Comparison of ENCODE assay signal across 22 cellular contexts in genomic region chr12:95690861-95691635, GRCh38.
DNase-seq lines count a peak whose midpoint lies in the region; ATAC-seq, FAIRE-seq and TF ChIP-seq lines count a peak whose summit lies in the region.
"Had no signal": no experiment of that assay in that cellular context is flagged by ENCODE, and none has a peak within 500 bp of the region (broad histone marks: within the 10 kb centered on the region; RNA-seq: fewer than 3 reads in every experiment).

No MANE protein-coding gene starts in this region.

- H4K8ac ChIP-seq in mesendoderm (ENCODE audit: low read depth, low read length): no peak overlapping the region

- H3K9me3 ChIP-seq in HepG2 (ENCODE audit: low read length): no peaks in the 10 kb centered on the region
- no peaks in the 10 kb centered on the region for H3K9me3 ChIP-seq in right lobe of liver
- no peaks in the 10 kb centered on the region for H3K9me3 ChIP-seq in heart left ventricle
- H3K9me3 ChIP-seq: BE2C had no signal

- no peak overlapping the region for H2BK15ac ChIP-seq in mesendoderm (replicated peaks; ENCODE audit: low read depth)

- H4K5ac ChIP-seq in mesendoderm (ENCODE audit: low read length): no peak overlapping the region

- TF ChIP-seq POLR2A in HepG2 (IDR thresholded peaks at IDR 0.05; ENCODE audit: insufficient read depth in 1 of 2, low read depth in 2 of 2, low read length in 2 of 2) (no peak), right lobe of liver (IDR thresholded peaks at IDR 0.05) (no peak), heart left ventricle (IDR thresholded peaks at IDR 0.05) (no peak)

- no peak for DNase-seq in HepG2 (ENCODE audit: low spot score)
- DNase-seq in right lobe of liver: no peak
- DNase-seq in heart left ventricle: no peak
- peak; percentile 82 for DNase-seq in mesendoderm
- DNase-seq in D341Med (ENCODE audit: low spot score): no peak
- no peak for DNase-seq in OCI-M1 (lab: John Stamatoyannopoulos, UW)
- no peak for DNase-seq in NCI-H345 (lab: John Stamatoyannopoulos, UW)
- DNase-seq: BE2C; C1 segment of cervical spinal cord; CD4-positive, CD25-positive, alpha-beta regulatory T cell; CD8-positive, alpha-beta memory T cell; COR-L47; DMS153; DMS79; GF-D8; GOT3; H7; HFFc6; IMR-90 had no signal

- CTCF ChIA-PET in HepG2 (lab: Yijun Ruan, JAX; ENCODE audit: low intra/inter-chr PET ratio, low total read pairs): no interaction called here

- 98% methylated on average over 7 of the region's 8 CpGs for WGBS in HepG2 (ENCODE audit: low lambda C conversion rate)
- WGBS in right lobe of liver (ENCODE audit: insufficient coverage, low coverage, low lambda C conversion rate, missing lambda C conversion rate): 77% methylated on average over 5 of the region's 8 CpGs
- 54 to 74% (median 62%) methylated on average over 8 of the region's 8 CpGs for WGBS in heart left ventricle, 4 donors
- no CpG with 5 or more reads among the region's 8 CpGs for WGBS in mesendoderm (ENCODE audit: extremely low coverage, insufficient coverage, low lambda C conversion rate)

- H2BK5ac ChIP-seq in mesendoderm (ENCODE audit: low read length): no peak overlapping the region

- in situ Hi-C loops in HepG2 (cut with HindIII; ENCODE audit: extremely low pct_ligation_motif_present, low pct_unique_long_range_greater_than_20kb): no loop called here

- H3K79me2 ChIP-seq in HepG2 (ENCODE audit: insufficient read depth, low read length) (no peaks in the 10 kb centered on the region), mesendoderm (ENCODE audit: control insufficient read depth, insufficient read depth, low read length) (no peaks in the 10 kb centered on the region)

- H2AFZ ChIP-seq in HepG2 (ENCODE audit: low read length): no peak overlapping the region

- H3K4me2 ChIP-seq in HepG2 (ENCODE audit: low read depth, low read length) (no peak overlapping the region), mesendoderm (ENCODE audit: low read length) (no peak overlapping the region)

- no peak overlapping the region for H3K23ac ChIP-seq in mesendoderm (ENCODE audit: low read length)

- no peak overlapping the region for H3K4ac ChIP-seq in mesendoderm (ENCODE audit: low read depth, low read length)

- no peaks in the 10 kb centered on the region for H3K27me3 ChIP-seq in HepG2 (ENCODE audit: control insufficient read depth in 1 of 2, insufficient read depth in 2 of 2, low read length in 2 of 2)
- H3K27me3 ChIP-seq in right lobe of liver: no peaks in the 10 kb centered on the region
- no peaks in the 10 kb centered on the region for H3K27me3 ChIP-seq in heart left ventricle
- no peaks in the 10 kb centered on the region for H3K27me3 ChIP-seq in mesendoderm (ENCODE audit: insufficient read depth, low read length, poor library complexity)
- H3K27me3 ChIP-seq: BE2C had no signal

- no TSS peak for BruUV-seq in HepG2 (replicated peaks; lab: Mats Ljungman, UMichigan)

- TF ChIP-seq EP300 in HepG2 (IDR thresholded peaks at IDR 0.05; ENCODE audit: low read depth in 2 of 2, low read length in 2 of 2) (no peak), HepG2 (CRISPR knock-in tag; IDR thresholded peaks at IDR 0.05; ENCODE audit: borderline replicate concordance) (no peak)

- POLR2A ChIA-PET in HepG2 (lab: Yijun Ruan, JAX): no interaction called here

- ATAC-seq in HepG2 (no peak), right lobe of liver (no peak), heart left ventricle (peak; percentile 49 to 71 (median 52))
- ATAC-seq: HCT116 had no signal

- no peak overlapping the region for H3K18ac ChIP-seq in mesendoderm (ENCODE audit: low read length)

- no peaks in the 10 kb centered on the region for H3K79me1 ChIP-seq in mesendoderm (ENCODE audit: low read length)

- H3K4me1 ChIP-seq in HepG2 (ENCODE audit: insufficient read depth, low read length) (peaks cover 20% of the 10 kb centered on the region), right lobe of liver (no peaks in the 10 kb centered on the region), heart left ventricle (peaks cover 0 to 19% (median 4%) of the 10 kb centered on the region in 12 donors), mesendoderm (ENCODE audit: control insufficient read depth, low read depth, low read length) (peaks cover 3% of the 10 kb centered on the region)
- H3K4me1 ChIP-seq: BE2C had no signal

- H3K9ac ChIP-seq in HepG2 (ENCODE audit: insufficient read depth, low read depth, low read length) (no peak overlapping the region), mesendoderm (ENCODE audit: low read length) (no peak overlapping the region)

- H3K56ac ChIP-seq in mesendoderm (ENCODE audit: low read length): no peak overlapping the region

- peak; percentile 18 for FAIRE-seq in HepG2 (lab: Jason Lieb, UNC)
- FAIRE-seq: D721Med had no signal

- H3K4me3 ChIP-seq in HepG2 (replicated peaks in 1 of 3; ENCODE audit: insufficient read depth in 1 of 3, low read depth in 2 of 3, low read length in 3 of 3) (no peak overlapping the region), right lobe of liver (no peak overlapping the region), heart left ventricle (no peak overlapping the region), mesendoderm (ENCODE audit: low read length) (no peak overlapping the region)

- intact Hi-C loops in HepG2 (cut with micrococcal nuclease; ENCODE audit: unreplicated experiment) (no loop called here), right lobe of liver (cut with DNase I) (no loop called here), heart left ventricle (cut with DNase I) (no loop called here)

- H3K27ac ChIP-seq in HepG2 (ENCODE audit: extremely low read length, insufficient read depth, low read length) (no peak overlapping the region), right lobe of liver (no peak overlapping the region), heart left ventricle (peak overlapping the region in 10 of 12 donors; percentile 1 to 60 (median 38)), mesendoderm (ENCODE audit: low read depth, low read length) (no peak overlapping the region)
- H3K27ac ChIP-seq: HL-60 had no signal

- H3K36me3 ChIP-seq in HepG2 (replicated peaks in 1 of 2; ENCODE audit: control insufficient read depth in 1 of 2, insufficient read depth in 2 of 2, low read length in 2 of 2): no peaks in the 10 kb centered on the region
- no peaks in the 10 kb centered on the region for H3K36me3 ChIP-seq in right lobe of liver
- H3K36me3 ChIP-seq in heart left ventricle: peaks cover 0 to 4% (median 0%) of the 10 kb centered on the region in 9 donors
- no peaks in the 10 kb centered on the region for H3K36me3 ChIP-seq in mesendoderm (ENCODE audit: control insufficient read depth, insufficient read depth, low read length)
- H3K36me3 ChIP-seq: BE2C had no signal

- H2AK5ac ChIP-seq in mesendoderm (ENCODE audit: low read length): no peak overlapping the region

- no peak overlapping the region for H2BK120ac ChIP-seq in mesendoderm (ENCODE audit: low read depth, low read length)

- H4K20me1 ChIP-seq in HepG2 (ENCODE audit: insufficient read depth, low read length): no peaks in the 10 kb centered on the region

- TF ChIP-seq RAD21 in HepG2 (CRISPR knock-in tag; IDR thresholded peaks at IDR 0.05): no peak

- no peak for TF ChIP-seq CTCF in HepG2 (CRISPR knock-in tag; IDR thresholded peaks at IDR 0.05)
- no peak for TF ChIP-seq CTCF in right lobe of liver (IDR thresholded peaks at IDR 0.05)
- TF ChIP-seq CTCF in heart left ventricle (IDR thresholded peaks at IDR 0.05): no peak

TF ChIP-seq in HepG2, 621 proteins besides CTCF, POLR2A, EP300 and RAD21 (continues in another document):
- TF ChIP-seq ZBTB21 (CRISPR knock-in tag; IDR thresholded peaks at IDR 0.05): no peak
- no peak for TF ChIP-seq TFDP1 (CRISPR knock-in tag; IDR thresholded peaks at IDR 0.05; ENCODE audit: borderline replicate concordance)

Comparison
In these comparisons a context has a peak if more than half of its experiments do, and no peak if none do; other contexts are left out.
1. ATAC-seq: peak in heart left ventricle (4 of 4); none in HepG2 (single experiment) and right lobe of liver (0 of 4).
2. H3K27ac ChIP-seq: peak in heart left ventricle (10 of 12); none in HepG2 (single experiment), right lobe of liver (0 of 3) and mesendoderm (single experiment).